In the genomic region with DNA sequence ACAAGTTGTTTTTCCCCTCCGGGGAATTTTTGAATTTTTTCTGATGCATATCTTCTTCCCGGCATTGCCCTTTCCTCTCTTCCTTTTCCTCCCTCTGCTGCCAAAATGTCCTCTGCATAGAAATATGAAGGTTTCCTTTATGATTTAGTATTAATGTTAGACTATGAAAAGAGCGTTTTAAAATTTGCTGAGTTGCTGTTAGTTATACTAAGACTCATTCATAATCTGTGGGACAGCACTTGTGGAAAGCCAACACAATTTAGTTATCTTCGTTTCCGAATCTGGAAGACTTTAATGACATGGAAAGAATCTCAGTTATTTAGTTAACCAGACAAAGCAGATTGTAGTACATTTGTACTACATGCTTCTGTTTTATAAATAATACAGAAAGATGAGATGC, we compare ENCODE assay signal across 10 cellular contexts. TPM values are rescaled to one million over a fixed set of nuclear protein-coding genes. Genes with fewer than 3 reads are reported as not detected.
"Had no signal": no experiment of that assay in that cellular context is flagged by ENCODE, and none has a peak within 500 bp of the region (broad histone marks: within the 10 kb centered on the region; RNA-seq: fewer than 3 reads in every experiment).

No MANE protein-coding gene starts in this region.

- ATAC-seq: HCT116 had no signal

- H2AFZ ChIP-seq: GM23248 had no signal

- DNase-seq: GM23248, GOT3, H7, HFFc6, KG1 had no signal

- H3K4me3 ChIP-seq: GM23248, HAP-1 had no signal

- H3K27ac Mint-ChIP-seq: HFFc6, IgD-negative memory B cell had no signal

- H3K9ac ChIP-seq: GM23248 had no signal

- H3K4me1 Mint-ChIP-seq: IgD-negative memory B cell had no signal

- H3K4me3 Mint-ChIP-seq: HFFc6, IgD-negative memory B cell had no signal

- H3K36me3 ChIP-seq: HAP-1 had no signal

- H3K27ac ChIP-seq: GM23248, HL-60 had no signal

- H3K36me3 Mint-ChIP-seq: IgD-negative memory B cell had no signal

RNA-seq across cellular contexts. Expression of gene POU6F2, which starts 25.0 kb away (rescaled TPM):
- total RNA-seq: GM23248, HFFc6, HT1080 had no signal
- polyA plus RNA-seq: GM23248, IgD-negative memory B cell had no signal
